In genomic region chr6:72621243-72622093, GRCh38 we compare ENCODE assay signal across 8 cellular contexts. TPM values are rescaled to one million over a fixed set of nuclear protein-coding genes. Genes with fewer than 3 reads are reported as not detected.
A peak's percentile ranks its signal among the peaks of the same experiment; 100 is the strongest.
DNase-seq lines count a peak whose midpoint lies in the region; ATAC-seq and TF ChIP-seq lines count a peak whose summit lies in the region.

Gene KCNQ5, plus strand, starts transcription at chr6:72622064.

- H3K36me3 ChIP-seq in mucosa of stomach (ENCODE audit: control insufficient read depth, insufficient read depth, low read length) (no peaks in the 10 kb centered on the region), subcutaneous abdominal adipose tissue (ENCODE audit: control insufficient read depth in 5 of 5, insufficient read depth in 5 of 5, low read length in 5 of 5) (no peaks in the 10 kb centered on the region)

- peak within 1 kb of the TSS; percentile 44 for H3K4me3 ChIP-seq in mucosa of stomach (ENCODE audit: low read length)
- H3K4me3 ChIP-seq in subcutaneous abdominal adipose tissue (ENCODE audit: low read depth in 1 of 5, low read length in 5 of 5): peak within 1 kb of the TSS; percentile 51 to 63 (median 54)

- H3K9me3 ChIP-seq in mucosa of stomach (ENCODE audit: control insufficient read depth, low read length) (no peaks in the 10 kb centered on the region), subcutaneous abdominal adipose tissue (ENCODE audit: control insufficient read depth in 5 of 5, low read length in 5 of 5) (no peaks in the 10 kb centered on the region)

- H3K27me3 ChIP-seq in mucosa of stomach (ENCODE audit: control insufficient read depth, insufficient read depth, low read length) (peaks cover 47% of the 10 kb centered on the region), subcutaneous abdominal adipose tissue (ENCODE audit: control insufficient read depth in 5 of 5, insufficient read depth in 4 of 5, low read length in 5 of 5) (peaks cover 21 to 35% (median 27%) of the 10 kb centered on the region in 5 donors)

- H3K9ac ChIP-seq in mucosa of stomach (ENCODE audit: low read length) (no peak within 1 kb of the TSS), subcutaneous abdominal adipose tissue (ENCODE audit: low read length in 5 of 5) (peak within 1 kb of the TSS in 2 of 5 donors; percentile 7 to 30)

- ATAC-seq in HG03045 (IDR thresholded peaks at IDR 0.05; ENCODE audit: unreplicated experiment): peak; percentile 1

- H3K4me1 ChIP-seq in mucosa of stomach (ENCODE audit: control insufficient read depth, insufficient read depth, low read length) (peaks cover 32% of the 10 kb centered on the region), subcutaneous abdominal adipose tissue (ENCODE audit: control insufficient read depth in 5 of 5, insufficient read depth in 5 of 5, low read length in 5 of 5) (peaks cover 0 to 39% (median 36%) of the 10 kb centered on the region in 5 donors)

- no peak within 1 kb of the TSS for H3K27ac ChIP-seq in subcutaneous abdominal adipose tissue (ENCODE audit: low read depth, low read length)

- intact Hi-C loops in T-helper 2 cell treated with Interferon-gamma antibody and Interleukin-4, amounts not matched to agents 100 ng/mL and 5 ng/mL, for 36 hours (cut with micrococcal nuclease): loop anchor here (2.0 to 10.0 kb wide), 11 partner anchors 27 to 1031 kb away; partner anchors contain the start of genes EEF1A1, KHDC1 and SLC17A5

- no peak for TF ChIP-seq CTCF in GM10266 (IDR thresholded peaks at IDR 0.05; ENCODE audit: control insufficient read depth, insufficient read depth, low read depth, missing control alignments)

- DNase-seq in GM10266 (ENCODE audit: extremely low spot score): peak; percentile 37
- peak; percentile 60 for DNase-seq in ecto neural progenitor cell (ENCODE audit: low spot score)
- DNase-seq in A172 (ENCODE audit: low spot score): no peak
- no peak for DNase-seq in NCI-H2107 (lab: John Stamatoyannopoulos, UW)

RNA-seq across cellular contexts. Expression of gene KCNQ5, which starts in this region (rescaled TPM):
- total RNA-seq in T-helper 2 cell treated with Interferon-gamma antibody and Interleukin-4, amounts not matched to agents 100 ng/mL and 5 ng/mL, for 36 hours: 13.7 and 15.7 TPM in 2 replicates
- 6.5 and 6.7 TPM in 2 replicates for total RNA-seq in A172 (2014; rRNA removed; shearing (Covaris generic))

Comparison
In these comparisons a context has a peak if more than half of its experiments do, and no peak if none do; other contexts are left out.
1. DNase-seq: peak in GM10266 (single experiment) and ecto neural progenitor cell (single experiment); none in A172 (single experiment) and NCI-H2107 (single experiment).